ENCODE assay signal across 9 cellular contexts in the genomic region with DNA sequence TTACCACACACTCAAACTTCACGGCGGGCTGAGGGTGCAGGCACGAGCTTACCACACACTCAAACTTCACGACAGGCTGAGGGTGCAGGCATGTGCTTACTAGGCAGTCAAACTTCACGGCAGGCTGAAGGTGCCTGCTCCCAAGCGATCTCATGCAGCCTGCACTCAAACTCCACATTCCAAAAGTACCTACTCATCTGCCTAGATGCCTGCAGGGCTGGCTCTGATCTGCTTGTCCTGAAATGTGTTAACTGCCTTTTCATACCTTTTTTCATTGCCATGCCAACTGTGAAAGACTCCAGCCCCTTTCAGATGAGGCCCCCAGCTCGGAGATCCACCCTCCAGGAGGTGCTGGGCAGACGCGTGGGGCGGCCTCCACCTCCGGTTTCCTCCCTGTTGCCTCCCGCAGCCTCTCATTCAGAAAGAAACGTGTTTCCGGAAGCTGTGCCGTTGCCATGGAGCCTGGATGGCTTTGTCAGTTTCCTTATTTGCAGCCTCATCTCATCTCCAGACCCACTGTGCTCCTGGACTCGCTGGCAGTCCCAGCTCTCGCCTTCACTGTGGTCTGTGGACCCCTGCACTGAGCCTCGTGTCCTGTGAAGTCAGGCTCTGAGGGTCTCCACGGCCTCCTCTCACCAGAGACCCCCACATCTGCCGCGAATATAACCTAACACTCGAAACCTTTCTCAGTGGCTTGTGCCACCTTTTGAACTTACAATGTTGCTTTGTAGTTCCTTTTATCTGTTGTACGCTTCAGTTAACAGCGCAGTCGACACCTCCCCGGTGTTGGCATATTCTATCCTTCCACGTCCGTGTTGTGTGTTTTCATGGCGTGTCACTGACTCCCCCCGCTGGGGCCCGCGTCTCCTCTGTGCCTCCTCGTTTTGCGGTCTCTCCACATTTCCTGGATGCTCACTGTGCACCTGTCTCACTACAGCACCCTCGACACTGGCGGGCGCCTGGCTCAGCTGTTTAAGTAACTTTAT.
A peak's percentile ranks its signal among the peaks of the same experiment; 100 is the strongest.
DNase-seq lines count a peak whose midpoint lies in the region; ATAC-seq and TF ChIP-seq lines count a peak whose summit lies in the region.
"Had no signal": no experiment of that assay in that cellular context is flagged by ENCODE, and none has a peak within 500 bp of the region (broad histone marks: within the 10 kb centered on the region; RNA-seq: fewer than 3 reads in every experiment).

No MANE protein-coding gene starts in this region.

- H3K9me3 Mint-ChIP-seq in activated CD8-positive, alpha-beta T cell treated with anti-CD3 and anti-CD28 coated beads, Interleukin-2, amount 10 ng/mL, durations not matched to agents 7 days and 5 days (ENCODE audit: insufficient read depth): no peaks in the 10 kb centered on the region

- CTCF ChIA-PET in activated CD8-positive, alpha-beta T cell treated with anti-CD3 and anti-CD28 coated beads, Interleukin-2, amount 10 ng/mL, durations not matched to agents 7 days and 5 days (lab: Charles Lee): interaction anchor here (0.7 to 1.1 kb wide), 2 partner anchors 34 to 44 kb away, joined by 3 read pairs; no protein-coding TSS in a partner anchor

- peaks cover 24% of the 10 kb centered on the region for H3K4me1 Mint-ChIP-seq in activated CD8-positive, alpha-beta T cell treated with anti-CD3 and anti-CD28 coated beads, Interleukin-2, amount 10 ng/mL, durations not matched to agents 7 days and 5 days (ENCODE audit: low read depth)

- intact Hi-C loops in psoas muscle (cut with DNase I): no loop called here

- H3K27ac ChIP-seq in psoas muscle: no peak overlapping the region
- H3K27ac ChIP-seq: 22Rv1 had no signal

- H3K4me1 ChIP-seq in psoas muscle: no peaks in the 10 kb centered on the region

- DNase-seq in DMS 273 (lab: John Stamatoyannopoulos, UW; ENCODE audit: unreplicated experiment): peak; percentile 42
- no peak for DNase-seq in DMS 273 treated with DMSO at 0.1 percent for 48 hours (lab: John Stamatoyannopoulos, UW)
- DNase-seq in NCI-H187 treated with DMSO at 0.1 percent for 48 hours (lab: John Stamatoyannopoulos, UW): peak; percentile 46
- DNase-seq in activated CD8-positive, alpha-beta T cell treated with anti-CD3 and anti-CD28 coated beads, Interleukin-2, amount 10 ng/mL, durations not matched to agents 7 days and 5 days: peak; percentile 85
- DNase-seq in epithelial cell of proximal tubule (ENCODE audit: low read depth): peak; percentile 12
- DNase-seq in stimulated activated CD4-positive, alpha-beta T cell treated with anti-CD3 and anti-CD28 coated beads, Interleukin-2, amount 100 ng/mL, for 24 hours: peak; percentile 56 to 67
- no peak for DNase-seq in psoas muscle

- no peaks in the 10 kb centered on the region for H3K36me3 ChIP-seq in psoas muscle (ENCODE audit: insufficient read depth in 1 of 2, low read depth in 1 of 2)

- WGBS in psoas muscle, 3 donors: 60 to 67% (median 61%) methylated on average over 37 of the region's 37 CpGs

- H3K4me3 ChIP-seq in epithelial cell of proximal tubule (ENCODE audit: low read depth, low read length) (peak overlapping the region; percentile 35), psoas muscle (no peak overlapping the region)

- no peaks in the 10 kb centered on the region for H3K9me3 ChIP-seq in psoas muscle

- H3K4me3 Mint-ChIP-seq in activated CD8-positive, alpha-beta T cell treated with anti-CD3 and anti-CD28 coated beads, Interleukin-2, amount 10 ng/mL, durations not matched to agents 7 days and 5 days: peak overlapping the region; percentile 73

- peak; percentile 91 for ATAC-seq in activated CD8-positive, alpha-beta T cell treated with anti-CD3 and anti-CD28 coated beads, Interleukin-2, amount 10 ng/mL, durations not matched to agents 7 days and 5 days
- ATAC-seq in HG02763 (IDR thresholded peaks at IDR 0.05; ENCODE audit: unreplicated experiment) (no peak), psoas muscle (no peak)

- peaks cover 0 to 2% (median 0%) of the 10 kb centered on the region in 3 donors for H3K27me3 ChIP-seq in psoas muscle (ENCODE audit: insufficient read depth in 3 of 3, low read length in 2 of 3)

- H3K36me3 Mint-ChIP-seq in activated CD8-positive, alpha-beta T cell treated with anti-CD3 and anti-CD28 coated beads, Interleukin-2, amount 10 ng/mL, durations not matched to agents 7 days and 5 days (ENCODE audit: low read depth): no peaks in the 10 kb centered on the region

- H3K27me3 Mint-ChIP-seq in activated CD8-positive, alpha-beta T cell treated with anti-CD3 and anti-CD28 coated beads, Interleukin-2, amount 10 ng/mL, durations not matched to agents 7 days and 5 days (ENCODE audit: low read depth): peaks cover 2% of the 10 kb centered on the region

- POLR2A ChIA-PET in activated CD8-positive, alpha-beta T cell treated with anti-CD3 and anti-CD28 coated beads, Interleukin-2, amount 10 ng/mL, durations not matched to agents 7 days and 5 days (lab: Charles Lee): interaction anchor here (0.8 kb wide), 1 partner anchor 36 kb away, joined by 3 read pairs; no protein-coding TSS in a partner anchor

- TF ChIP-seq CTCF in epithelial cell of proximal tubule (conservative IDR thresholded peaks at IDR 0.05; ENCODE audit: low read depth, low read length): no peak
- TF ChIP-seq CTCF in psoas muscle (IDR thresholded peaks at IDR 0.05): no peak

- H3K27ac Mint-ChIP-seq in activated CD8-positive, alpha-beta T cell treated with anti-CD3 and anti-CD28 coated beads, Interleukin-2, amount 10 ng/mL, durations not matched to agents 7 days and 5 days: peak overlapping the region; percentile 89

Comparison
In these comparisons a context has a peak if more than half of its experiments do, and no peak if none do; other contexts are left out.
1. DNase-seq: peak in DMS 273 (single experiment), NCI-H187 treated with DMSO at 0.1 percent for 48 hours (single experiment), activated CD8-positive, alpha-beta T cell treated with anti-CD3 and anti-CD28 coated beads, Interleukin-2, amount 10 ng/mL, durations not matched to agents 7 days and 5 days (single experiment), epithelial cell of proximal tubule (single experiment) and stimulated activated CD4-positive, alpha-beta T cell treated with anti-CD3 and anti-CD28 coated beads, Interleukin-2, amount 100 ng/mL, for 24 hours (2 of 2); none in DMS 273 treated with DMSO at 0.1 percent for 48 hours (single experiment) and psoas muscle (0 of 2).